Comparison of ENCODE assay signal across 12 cellular contexts in the genomic region with DNA sequence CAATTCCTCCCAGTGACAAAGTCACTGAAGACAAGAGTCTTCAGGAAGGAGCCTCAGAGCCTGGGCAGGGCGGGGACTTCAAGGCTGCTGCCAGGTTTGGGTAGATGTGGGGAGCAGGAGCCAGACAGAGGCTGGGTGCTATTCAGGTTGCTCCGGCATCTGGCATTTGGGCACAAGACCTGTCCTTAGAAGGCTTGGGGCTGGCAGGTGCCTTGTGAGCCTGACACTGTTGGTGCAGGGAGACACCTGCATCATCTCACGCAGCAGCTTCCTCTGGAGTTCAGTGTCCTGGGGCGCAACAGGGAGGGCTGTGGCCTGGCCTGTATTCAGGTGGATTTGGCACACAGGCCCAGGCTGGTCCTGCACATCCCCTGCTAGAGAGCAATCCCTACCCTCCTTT.
DNase-seq lines count a peak whose midpoint lies in the region; ATAC-seq, FAIRE-seq and TF ChIP-seq lines count a peak whose summit lies in the region.
"Had no signal": no experiment of that assay in that cellular context is flagged by ENCODE, and none has a peak within 500 bp of the region (broad histone marks: within the 10 kb centered on the region; RNA-seq: fewer than 3 reads in every experiment).

No MANE protein-coding gene starts in this region.

- H2AFZ ChIP-seq in GM23248: no peak overlapping the region

- no peaks in the 10 kb centered on the region for H3K27me3 ChIP-seq in GM23248 (replicated peaks; ENCODE audit: insufficient read depth)
- H3K27me3 ChIP-seq in adrenal gland: no peaks in the 10 kb centered on the region

- no peak overlapping the region for H3K4me2 ChIP-seq in GM23248 (ENCODE audit: unreplicated experiment)

- no peak overlapping the region for H3K4me3 Mint-ChIP-seq in stimulated activated naive B cell treated with anti-CD40 and anti-IgM and Interleukin-4, amounts not matched to agents 10 μg/mL and 1 μg/mL and 100 μg/mL, for 72 hours

- 83 to 93% methylated on average over 4 of the region's 4 CpGs for WGBS in GM23248 (ENCODE audit: low coverage in 1 of 2, low lambda C conversion rate in 2 of 2, missing lambda C conversion rate in 2 of 2), 2 experiments
- WGBS in adrenal gland, 4 donors: 82 to 94% (median 90%) methylated on average over 3 to 4 of the region's 4 CpGs
- WGBS in lower leg skin, 2 donors: 44 to 59% methylated on average over 4 of the region's 4 CpGs

- H3F3A ChIP-seq in GM23248 (ENCODE audit: insufficient read depth): no peaks in the 10 kb centered on the region; the same call in 1 of the 2 replicates

- intact Hi-C loops in adrenal gland (cut with DNase I) (loop anchor here in 1 of 2 donors (5.0 kb wide), 1 partner anchor 55 kb away; no protein-coding TSS in a partner anchor), kidney (cut with DNase I) (no loop called here), lower leg skin (cut with DNase I; ENCODE audit: low total_unique reads) (no loop called here)

- H3K4me1 ChIP-seq in GM23248 (ENCODE audit: insufficient read depth) (peaks cover 36% of the 10 kb centered on the region), adrenal gland (replicated peaks in 1 of 2) (peaks cover 27 to 64% of the 10 kb centered on the region in 2 donors), kidney (ENCODE audit: control insufficient read depth in 1 of 2, insufficient read depth in 1 of 2, low read depth in 1 of 2, low read length in 2 of 2) (peaks cover 46 to 64% of the 10 kb centered on the region in 2 donors)

- H3K36me3 ChIP-seq in GM23248 (ENCODE audit: low read depth) (peaks cover 7% of the 10 kb centered on the region; the same call in 1 of the 2 replicates), adrenal gland (replicated peaks in 1 of 2) (no peaks in the 10 kb centered on the region), kidney (ENCODE audit: control insufficient read depth in 1 of 2, insufficient read depth in 2 of 2, low read length in 2 of 2) (peaks cover 0 to 2% of the 10 kb centered on the region in 2 donors)

- peaks cover 100% of the 10 kb centered on the region for H3K79me2 ChIP-seq in GM23248 (ENCODE audit: insufficient read depth)

- no peak for FAIRE-seq in kidney (lab: Jason Lieb, UNC)
- FAIRE-seq: D721Med had no signal

- peaks cover 65 to 71% of the 10 kb centered on the region in 2 donors for H3K4me1 Mint-ChIP-seq in stimulated activated naive B cell treated with anti-CD40 and anti-IgM and Interleukin-4, amounts not matched to agents 10 μg/mL and 1 μg/mL and 100 μg/mL, for 72 hours

- no peaks in the 10 kb centered on the region for H3K9me3 ChIP-seq in GM23248 (ENCODE audit: low read depth)
- H3K9me3 ChIP-seq in adrenal gland (replicated peaks in 1 of 3): no peaks in the 10 kb centered on the region
- H3K9me3 ChIP-seq in kidney (ENCODE audit: control insufficient read depth in 1 of 2, low read length in 2 of 2): no peaks in the 10 kb centered on the region

- H4K20me1 ChIP-seq in GM23248 (ENCODE audit: insufficient read depth): peaks cover 22% of the 10 kb centered on the region

- DNase-seq in GM23248 (no peak), adrenal gland (no peak), kidney (peak; percentile 48), activated gamma-delta T cell (lab: John Stamatoyannopoulos, UW) (no peak), D341Med (ENCODE audit: low spot score) (no peak), cerebellar nuclear complex (lab: John Stamatoyannopoulos, UW) (no peak), lower leg skin (ENCODE audit: low spot score in 2 of 2) (no peak)
- DNase-seq in stimulated activated naive B cell treated with anti-CD40 and anti-IgM and Interleukin-4, amounts not matched to agents 10 μg/mL and 1 μg/mL and 100 μg/mL, for 72 hours: no peak
- DNase-seq: activated CD4-positive, alpha-beta T cell treated with anti-CD3 and anti-CD28 coated beads for 1 hour; activated naive CD4-positive, alpha-beta T cell treated with Interleukin-2 at 50 U/mL for 16 hours; stimulated activated naive CD4-positive, alpha-beta T cell treated with Interleukin-2 at 50 U/mL for 16 hours had no signal

- no peaks in the 10 kb centered on the region for H3K27me3 Mint-ChIP-seq in stimulated activated naive B cell treated with anti-CD40 and anti-IgM and Interleukin-4, amounts not matched to agents 10 μg/mL and 1 μg/mL and 100 μg/mL, for 72 hours

- no peaks in the 10 kb centered on the region for H3K9me2 ChIP-seq in GM23248 (ENCODE audit: insufficient read depth)

- ATAC-seq in stimulated activated naive B cell treated with anti-CD40 and anti-IgM and Interleukin-4, amounts not matched to agents 10 μg/mL and 1 μg/mL and 100 μg/mL, for 72 hours (replicated peaks): no peak

- TF ChIP-seq CTCF in adrenal gland (IDR thresholded peaks at IDR 0.05) (no peak), kidney (IDR thresholded peaks at IDR 0.05; ENCODE audit: borderline replicate concordance, extremely low read depth, insufficient read depth) (no peak), lower leg skin (IDR thresholded peaks at IDR 0.05) (no peak)

- no peak for TF ChIP-seq POLR2A in adrenal gland (IDR thresholded peaks at IDR 0.05)
- TF ChIP-seq POLR2A in lower leg skin (IDR thresholded peaks at IDR 0.05): no peak

- H3K36me3 Mint-ChIP-seq in stimulated activated naive B cell treated with anti-CD40 and anti-IgM and Interleukin-4, amounts not matched to agents 10 μg/mL and 1 μg/mL and 100 μg/mL, for 72 hours: peaks cover 8 to 27% of the 10 kb centered on the region in 2 donors

- H3K27ac Mint-ChIP-seq in stimulated activated naive B cell treated with anti-CD40 and anti-IgM and Interleukin-4, amounts not matched to agents 10 μg/mL and 1 μg/mL and 100 μg/mL, for 72 hours: peak overlapping the region; percentile 65

- H3K27ac ChIP-seq in GM23248 (peak overlapping the region; percentile 7), adrenal gland (peak overlapping the region in 4 of 5 donors; percentile 5 to 82 (median 70)), kidney (ENCODE audit: low read depth in 2 of 2, low read length in 2 of 2) (peak overlapping the region; percentile 2 to 33)

- in situ Hi-C loops in GM23248 (cut with MboI): no loop called here

- H3K9me3 Mint-ChIP-seq in stimulated activated naive B cell treated with anti-CD40 and anti-IgM and Interleukin-4, amounts not matched to agents 10 μg/mL and 1 μg/mL and 100 μg/mL, for 72 hours: no peaks in the 10 kb centered on the region

- H3K9ac ChIP-seq in GM23248: 0 out of 2 replicates have a peak overlapping the region, but pooled peaks have one; percentile 9
- H3K9ac ChIP-seq in kidney (ENCODE audit: low read length in 2 of 2): peak overlapping the region in 1 of 2 donors; percentile 15

- H3K4me3 ChIP-seq in GM23248 (no peak overlapping the region), adrenal gland (no peak overlapping the region), kidney (ENCODE audit: low read length in 2 of 2) (no peak overlapping the region), lower leg skin (ENCODE audit: low read depth, poor library complexity, severe bottlenecking) (no peak overlapping the region)

Comparison
In these comparisons a context has a peak if more than half of its experiments do, and no peak if none do; other contexts are left out.
1. H3K27ac ChIP-seq: peak in every context shown above with its lines; median percentile 70 in adrenal gland; 18 in kidney; 7 in GM23248.